29 cellular contexts compared by ENCODE assay signal in genomic region chr17:33494156-33494555, GRCh38.
DNase-seq lines count a peak whose midpoint lies in the region; ATAC-seq and TF ChIP-seq lines count a peak whose summit lies in the region.
"Had no signal": no experiment of that assay in that cellular context is flagged by ENCODE, and none has a peak within 500 bp of the region (broad histone marks: within the 10 kb centered on the region; RNA-seq: fewer than 3 reads in every experiment).

No MANE protein-coding gene starts in this region.

- H3K27me3 ChIP-seq in endodermal cell (ENCODE audit: control insufficient read depth, insufficient read depth, low read length, poor library complexity, severe bottlenecking) (no peaks in the 10 kb centered on the region), mesendoderm (ENCODE audit: insufficient read depth, low read length, poor library complexity) (no peaks in the 10 kb centered on the region), esophagus squamous epithelium (no peaks in the 10 kb centered on the region)
- H3K27me3 ChIP-seq: ascending aorta, vagina had no signal

- no peak overlapping the region for H4K8ac ChIP-seq in mesendoderm (ENCODE audit: low read depth, low read length)

- H4K5ac ChIP-seq in mesendoderm (ENCODE audit: low read length), result no peak overlapping the region

- in situ Hi-C loops in Caki2 (cut with HindIII; ENCODE audit: low pct_unique_long_range_greater_than_20kb, low sequenced_read_pairs), result no loop called here

- H3K4ac ChIP-seq in mesendoderm (ENCODE audit: low read depth, low read length), result no peak overlapping the region

- H3K79me2 ChIP-seq in mesendoderm (ENCODE audit: control insufficient read depth, insufficient read depth, low read length), result no peaks in the 10 kb centered on the region
- H3K79me2 ChIP-seq: parathyroid adenoma had no signal

- peak; percentile 33 for DNase-seq in Caki2 (ENCODE audit: low read depth)
- DNase-seq in NCI-H2227 (lab: John Stamatoyannopoulos, UW; ENCODE audit: unreplicated experiment), result peak; percentile 54
- no peak for DNase-seq in endodermal cell
- DNase-seq in mesendoderm, result peak; percentile 46
- no peak for DNase-seq in esophagus squamous epithelium (lab: John Stamatoyannopoulos, UW)
- DNase-seq in superior temporal gyrus (ENCODE audit: extremely low spot score), result no peak
- DNase-seq in osteocyte (ENCODE audit: extremely low spot score, unreplicated experiment), result no peak
- DNase-seq: activated CD4-positive, alpha-beta T cell treated with anti-CD3 and anti-CD28 coated beads, Interleukin-2, amount 50 U/mL, for 1 hour; EL; foreskin fibroblast; left ventricle myocardium inferior; NCI-H1092; NCI-H187 treated with DMSO at 0.1 percent for 48 hours; right cardiac atrium; stimulated activated CD4-positive, alpha-beta T cell treated with anti-CD3 and anti-CD28 coated beads, Interleukin-12 subunit alpha, Interleukin-12 subunit beta, amount 100 ng/mL, for 4 hours; stimulated activated CD4-positive, alpha-beta T cell treated with anti-CD3 and anti-CD28 coated beads, Interleukin-4, amount 100 ng/mL, for 4 hours; stimulated activated naive CD4-positive, alpha-beta T cell; T-helper 9 cell had no signal

- no peak overlapping the region for H3K4me2 ChIP-seq in mesendoderm (ENCODE audit: low read length)

- H3K36me3 Mint-ChIP-seq in endodermal cell (ENCODE audit: low read depth) (no peaks in the 10 kb centered on the region), osteocyte (ENCODE audit: unreplicated experiment) (no peaks in the 10 kb centered on the region)
- H3K36me3 Mint-ChIP-seq: activated naive CD4-positive, alpha-beta T cell treated with anti-CD3 and anti-CD28 coated beads, Interleukin-2, amount 50 U/mL, for 24 hours; natural killer cell treated with Interleukin-12 subunit alpha and Interleukin-12 subunit beta and Interleukin-15 and Interleukin-18, amount 100 ng/mL, for 72 hours; WTC11 had no signal

- ATAC-seq in GM18502 (IDR thresholded peaks at IDR 0.05; ENCODE audit: poor library complexity, unreplicated experiment), result no peak
- ATAC-seq: natural killer cell treated with Interleukin-12 subunit alpha and Interleukin-12 subunit beta and Interleukin-15 and Interleukin-18, amount 100 ng/mL, for 72 hours; right cardiac atrium; Right ventricle myocardium inferior; WTC11 had no signal

- H3K9ac ChIP-seq in endodermal cell (ENCODE audit: extremely low read depth, low read length, poor library complexity, severe bottlenecking) (no peak overlapping the region), mesendoderm (ENCODE audit: low read length) (no peak overlapping the region)
- H3K9ac ChIP-seq: parathyroid adenoma had no signal

- intact Hi-C loops in esophagus squamous epithelium (cut with DNase I), result no loop called here

- H2BK120ac ChIP-seq in mesendoderm (ENCODE audit: low read depth, low read length), result no peak overlapping the region

- peak overlapping the region; percentile 0 for H3K27ac ChIP-seq in endodermal cell (ENCODE audit: low read depth, low read length)
- H3K27ac ChIP-seq in mesendoderm (ENCODE audit: low read depth, low read length), result no peak overlapping the region
- H3K27ac ChIP-seq in esophagus squamous epithelium, result no peak overlapping the region
- H3K27ac ChIP-seq: ascending aorta, C4-2B, left ventricle myocardium inferior, parathyroid adenoma, thoracic aorta, vagina had no signal

- no peak for TF ChIP-seq POLR2A in esophagus squamous epithelium (IDR thresholded peaks at IDR 0.05)

- no peak overlapping the region for H2BK15ac ChIP-seq in mesendoderm (replicated peaks; ENCODE audit: low read depth)

- H3K23ac ChIP-seq in mesendoderm (ENCODE audit: low read length), result no peak overlapping the region

- no peak overlapping the region for H3K27ac Mint-ChIP-seq in endodermal cell
- H3K27ac Mint-ChIP-seq in osteocyte (ENCODE audit: unreplicated experiment), result no peak overlapping the region
- H3K27ac Mint-ChIP-seq: activated naive CD4-positive, alpha-beta T cell treated with anti-CD3 and anti-CD28 coated beads, Interleukin-2, amount 50 U/mL, for 24 hours; natural killer cell treated with Interleukin-12 subunit alpha and Interleukin-12 subunit beta and Interleukin-15 and Interleukin-18, amount 100 ng/mL, for 72 hours; WTC11 had no signal

- H2BK5ac ChIP-seq in mesendoderm (ENCODE audit: low read length), result no peak overlapping the region

- no peak for TF ChIP-seq CTCF in endodermal cell (conservative IDR thresholded peaks at IDR 0.05)
- TF ChIP-seq CTCF in esophagus squamous epithelium (IDR thresholded peaks at IDR 0.05), result no peak
- TF ChIP-seq CTCF in osteocyte (IDR thresholded peaks at IDR 0.05), result no peak

- H3K4me3 ChIP-seq in endodermal cell (ENCODE audit: low read length) (no peak overlapping the region), mesendoderm (ENCODE audit: low read length) (no peak overlapping the region), esophagus squamous epithelium (no peak overlapping the region)
- H3K4me3 ChIP-seq: ascending aorta, left ventricle myocardium inferior, thoracic aorta, vagina had no signal

- H3K36me3 ChIP-seq in endodermal cell (ENCODE audit: control insufficient read depth, insufficient read depth, low read length) (no peaks in the 10 kb centered on the region), mesendoderm (ENCODE audit: control insufficient read depth, insufficient read depth, low read length) (no peaks in the 10 kb centered on the region), esophagus squamous epithelium (no peaks in the 10 kb centered on the region)
- H3K36me3 ChIP-seq: ascending aorta, left ventricle myocardium inferior, thoracic aorta, vagina had no signal

- H3K27me3 Mint-ChIP-seq in endodermal cell (ENCODE audit: insufficient read depth) (peaks cover 10% of the 10 kb centered on the region), osteocyte (ENCODE audit: unreplicated experiment) (no peaks in the 10 kb centered on the region)
- H3K27me3 Mint-ChIP-seq: activated naive CD4-positive, alpha-beta T cell treated with anti-CD3 and anti-CD28 coated beads, Interleukin-2, amount 50 U/mL, for 24 hours had no signal

- H2AK5ac ChIP-seq in mesendoderm (ENCODE audit: low read length), result no peak overlapping the region

- no peaks in the 10 kb centered on the region for H3K4me1 Mint-ChIP-seq in endodermal cell
- no peaks in the 10 kb centered on the region for H3K4me1 Mint-ChIP-seq in osteocyte (ENCODE audit: unreplicated experiment)
- H3K4me1 Mint-ChIP-seq: activated naive CD4-positive, alpha-beta T cell treated with anti-CD3 and anti-CD28 coated beads, Interleukin-2, amount 50 U/mL, for 24 hours; central memory CD8-positive, alpha-beta T cell; WTC11 had no signal

- H3K56ac ChIP-seq in mesendoderm (ENCODE audit: low read length), result no peak overlapping the region

- no peaks in the 10 kb centered on the region for H3K79me1 ChIP-seq in mesendoderm (ENCODE audit: low read length)

- H3K4me3 Mint-ChIP-seq in endodermal cell (no peak overlapping the region), osteocyte (ENCODE audit: unreplicated experiment) (no peak overlapping the region)
- H3K4me3 Mint-ChIP-seq: activated naive CD4-positive, alpha-beta T cell treated with anti-CD3 and anti-CD28 coated beads, Interleukin-2, amount 50 U/mL, for 24 hours; central memory CD8-positive, alpha-beta T cell; natural killer cell treated with Interleukin-12 subunit alpha and Interleukin-12 subunit beta and Interleukin-15 and Interleukin-18, amount 100 ng/mL, for 72 hours; WTC11 had no signal

- H3K4me1 ChIP-seq in endodermal cell (ENCODE audit: control insufficient read depth, insufficient read depth, low read length) (no peaks in the 10 kb centered on the region), mesendoderm (ENCODE audit: control insufficient read depth, low read depth, low read length) (no peaks in the 10 kb centered on the region), esophagus squamous epithelium (peaks cover 0 to 9% (median 4%) of the 10 kb centered on the region in 3 donors)
- H3K4me1 ChIP-seq: ascending aorta, left ventricle myocardium inferior, parathyroid adenoma had no signal

- WGBS in endodermal cell (ENCODE audit: insufficient coverage in 1 of 2, insufficient read length in 1 of 2), 2 experiments, result 88 to 100% methylated on average over 2 to 4 of the region's 4 CpGs
- no CpG with 5 or more reads among the region's 4 CpGs for WGBS in mesendoderm (ENCODE audit: extremely low coverage, insufficient coverage, low lambda C conversion rate)
- 56 to 72% methylated on average over 3 of the region's 4 CpGs for WGBS in esophagus squamous epithelium, 2 donors

- no peak overlapping the region for H3K18ac ChIP-seq in mesendoderm (ENCODE audit: low read length)

- H3K9me3 Mint-ChIP-seq in endodermal cell (no peaks in the 10 kb centered on the region), osteocyte (ENCODE audit: unreplicated experiment) (peaks cover 15% of the 10 kb centered on the region)
- H3K9me3 Mint-ChIP-seq: activated naive CD4-positive, alpha-beta T cell treated with anti-CD3 and anti-CD28 coated beads, Interleukin-2, amount 50 U/mL, for 24 hours; central memory CD8-positive, alpha-beta T cell; natural killer cell treated with Interleukin-12 subunit alpha and Interleukin-12 subunit beta and Interleukin-15 and Interleukin-18, amount 100 ng/mL, for 72 hours; WTC11 had no signal

- H3K9me3 ChIP-seq in endodermal cell (ENCODE audit: control insufficient read depth, low read length), result no peaks in the 10 kb centered on the region
- no peaks in the 10 kb centered on the region for H3K9me3 ChIP-seq in esophagus squamous epithelium
- H3K9me3 ChIP-seq: ascending aorta, left ventricle myocardium inferior, thoracic aorta, vagina had no signal

Comparison
In these comparisons a context has a peak if more than half of its experiments do, and no peak if none do; other contexts are left out.
1. DNase-seq: peak in Caki2 (single experiment), NCI-H2227 (single experiment) and mesendoderm (single experiment); none in endodermal cell (single experiment), esophagus squamous epithelium (single experiment), superior temporal gyrus (single experiment) and osteocyte (single experiment).